13 cellular contexts compared by ENCODE assay signal in genomic region chrX:103453655-103454054, GRCh38.
DNase-seq lines count a peak whose midpoint lies in the region; ATAC-seq, FAIRE-seq and TF ChIP-seq lines count a peak whose summit lies in the region.
"Had no signal": no experiment of that assay in that cellular context is flagged by ENCODE, and none has a peak within 500 bp of the region (broad histone marks: within the 10 kb centered on the region; RNA-seq: fewer than 3 reads in every experiment).

No MANE protein-coding gene starts in this region.

- no peak for TF ChIP-seq POLR2A in esophagus squamous epithelium (IDR thresholded peaks at IDR 0.05)

- no peak for TF ChIP-seq CTCF in AG09309 (IDR thresholded peaks at IDR 0.05; ENCODE audit: control insufficient read depth, insufficient read depth, low read depth, low read length, missing control alignments)
- TF ChIP-seq CTCF in astrocyte (IDR thresholded peaks at IDR 0.05; ENCODE audit: insufficient read depth, low read depth, low read length), result no peak
- TF ChIP-seq CTCF in hepatocyte (IDR thresholded peaks at IDR 0.05; ENCODE audit: poor library complexity), result no peak
- TF ChIP-seq CTCF in esophagus squamous epithelium (IDR thresholded peaks at IDR 0.05), result no peak
- TF ChIP-seq CTCF in heart right ventricle (IDR thresholded peaks at IDR 0.05), result no peak

- H3K4me2 ChIP-seq in astrocyte (ENCODE audit: low read length) (peak overlapping the region; percentile 25), hepatocyte (no peak overlapping the region)

- H2AFZ ChIP-seq in astrocyte (ENCODE audit: low read depth, low read length) (no peak overlapping the region), hepatocyte (no peak overlapping the region)

- H3K36me3 ChIP-seq in astrocyte (ENCODE audit: insufficient read depth, low read length) (no peaks in the 10 kb centered on the region), hepatocyte (replicated peaks; ENCODE audit: insufficient read depth, low read depth) (no peaks in the 10 kb centered on the region), esophagus squamous epithelium (no peaks in the 10 kb centered on the region), heart right ventricle (no peaks in the 10 kb centered on the region)

- H3K4me1 ChIP-seq in astrocyte (ENCODE audit: insufficient read depth, low read length) (no peaks in the 10 kb centered on the region), hepatocyte (ENCODE audit: insufficient read depth) (no peaks in the 10 kb centered on the region), esophagus squamous epithelium (no peaks in the 10 kb centered on the region), heart right ventricle (no peaks in the 10 kb centered on the region)

- H3K9me3 ChIP-seq in astrocyte (ENCODE audit: insufficient read depth, low read depth, low read length) (no peaks in the 10 kb centered on the region), hepatocyte (ENCODE audit: low read depth) (no peaks in the 10 kb centered on the region), esophagus squamous epithelium (peaks cover 0 to 2% (median 0%) of the 10 kb centered on the region in 3 donors), heart right ventricle (peaks cover 0 to 14% (median 0%) of the 10 kb centered on the region in 11 donors)

- peak; percentile 98 for FAIRE-seq in astrocyte (lab: Jason Lieb, UNC)
- FAIRE-seq: islet of Langerhans had no signal

- no peaks in the 10 kb centered on the region for H3K4me1 Mint-ChIP-seq in astrocyte (ENCODE audit: low read depth, unreplicated experiment)
- H3K4me1 Mint-ChIP-seq: activated naive CD8-positive, alpha-beta T cell treated with anti-CD3 and anti-CD28 coated beads for 36 hours; nephron had no signal

- H4K20me1 ChIP-seq in astrocyte (ENCODE audit: insufficient read depth, low read length) (no peaks in the 10 kb centered on the region), hepatocyte (ENCODE audit: insufficient read depth, poor library complexity, severe bottlenecking) (no peaks in the 10 kb centered on the region)

- no peak overlapping the region for H3K27ac Mint-ChIP-seq in astrocyte (ENCODE audit: unreplicated experiment)
- H3K27ac Mint-ChIP-seq: activated naive CD8-positive, alpha-beta T cell treated with anti-CD3 and anti-CD28 coated beads for 36 hours; nephron; stimulated activated naive CD8-positive, alpha-beta T cell treated with anti-CD3 and anti-CD28 coated beads, Interleukin-15, Interleukin-2, amounts not matched to agents 100 ng/mL and 50 ng/mL, for 24 hours had no signal

- H3K27me3 ChIP-seq in astrocyte (ENCODE audit: insufficient read depth, low read length) (no peaks in the 10 kb centered on the region), hepatocyte (no peaks in the 10 kb centered on the region), esophagus squamous epithelium (no peaks in the 10 kb centered on the region), heart right ventricle (no peaks in the 10 kb centered on the region)

- peak overlapping the region; percentile 85 for H3K27ac ChIP-seq in astrocyte (ENCODE audit: low read depth, low read length)
- no peak overlapping the region for H3K27ac ChIP-seq in hepatocyte
- H3K27ac ChIP-seq in esophagus squamous epithelium, result no peak overlapping the region
- H3K27ac ChIP-seq in heart right ventricle, result no peak overlapping the region

- peak overlapping the region; percentile 52 for H3K9ac ChIP-seq in astrocyte (ENCODE audit: low read length)

- H3K9me3 Mint-ChIP-seq in astrocyte (ENCODE audit: unreplicated experiment), result peaks cover 2% of the 10 kb centered on the region
- H3K9me3 Mint-ChIP-seq: stimulated activated naive CD8-positive, alpha-beta T cell treated with anti-CD3 and anti-CD28 coated beads, Interleukin-15, Interleukin-2, amounts not matched to agents 100 ng/mL and 50 ng/mL, for 24 hours had no signal

- no peaks in the 10 kb centered on the region for H3K36me3 Mint-ChIP-seq in astrocyte (ENCODE audit: low read depth, unreplicated experiment)
- H3K36me3 Mint-ChIP-seq: activated naive CD8-positive, alpha-beta T cell treated with anti-CD3 and anti-CD28 coated beads for 36 hours had no signal

- ATAC-seq in heart right ventricle, result no peak
- ATAC-seq in HG03039 (IDR thresholded peaks at IDR 0.05; ENCODE audit: unreplicated experiment), result no peak

- DNase-seq in AG09309 (ENCODE audit: low read depth), result peak; percentile 68
- peak; percentile 64 for DNase-seq in HPDE6-E6E7 (ENCODE audit: extremely low spot score)
- peak; percentile 83 for DNase-seq in astrocyte (ENCODE audit: low read depth)
- DNase-seq in hepatocyte (ENCODE audit: low spot score), result peak; percentile 23
- DNase-seq in GM19238 (ENCODE audit: insufficient read length, low spot score), result no peak
- DNase-seq in esophagus squamous epithelium (lab: John Stamatoyannopoulos, UW), result no peak
- no peak for DNase-seq in heart right ventricle
- DNase-seq: activated CD8-positive, alpha-beta memory T cell treated with anti-CD3 and anti-CD28 coated beads for 24 hours; activated naive CD8-positive, alpha-beta T cell treated with anti-CD3 and anti-CD28 coated beads for 36 hours had no signal

- no peaks in the 10 kb centered on the region for H3K9me2 ChIP-seq in hepatocyte (replicated peaks; ENCODE audit: insufficient read depth)

- H3K4me3 ChIP-seq in AG09309 (ENCODE audit: control insufficient read depth, low read depth, low read length), result no peak overlapping the region
- no peak overlapping the region for H3K4me3 ChIP-seq in astrocyte (ENCODE audit: insufficient read depth, low read depth, low read length)
- no peak overlapping the region for H3K4me3 ChIP-seq in hepatocyte
- no peak overlapping the region for H3K4me3 ChIP-seq in esophagus squamous epithelium
- H3K4me3 ChIP-seq in heart right ventricle, result no peak overlapping the region

- H3K79me2 ChIP-seq in astrocyte (ENCODE audit: insufficient read depth, low read length) (no peaks in the 10 kb centered on the region), hepatocyte (no peaks in the 10 kb centered on the region)

- no peaks in the 10 kb centered on the region for H3K27me3 Mint-ChIP-seq in astrocyte (ENCODE audit: low read depth, unreplicated experiment)
- H3K27me3 Mint-ChIP-seq: activated naive CD8-positive, alpha-beta T cell treated with anti-CD3 and anti-CD28 coated beads for 36 hours; stimulated activated naive CD8-positive, alpha-beta T cell treated with anti-CD3 and anti-CD28 coated beads, Interleukin-15, Interleukin-2, amounts not matched to agents 100 ng/mL and 50 ng/mL, for 24 hours had no signal

- WGBS in hepatocyte (ENCODE audit: low lambda C conversion rate, missing lambda C conversion rate), result 83% methylated on average over 2 of the region's 2 CpGs
- 24 to 58% methylated on average over 2 of the region's 2 CpGs for WGBS in esophagus squamous epithelium, 2 donors
- WGBS in heart right ventricle, 2 donors, result 67 to 78% methylated on average over 2 of the region's 2 CpGs

- intact Hi-C loops in esophagus squamous epithelium (cut with DNase I), result no loop called here
- intact Hi-C loops in heart right ventricle (cut with DNase I), result no loop called here

- no peak overlapping the region for H3K4me3 Mint-ChIP-seq in astrocyte (ENCODE audit: unreplicated experiment)
- H3K4me3 Mint-ChIP-seq: activated naive CD8-positive, alpha-beta T cell treated with anti-CD3 and anti-CD28 coated beads for 36 hours; nephron; stimulated activated naive CD8-positive, alpha-beta T cell treated with anti-CD3 and anti-CD28 coated beads, Interleukin-15, Interleukin-2, amounts not matched to agents 100 ng/mL and 50 ng/mL, for 24 hours had no signal

Comparison
In these comparisons a context has a peak if more than half of its experiments do, and no peak if none do; other contexts are left out.
1. DNase-seq: peak in AG09309 (single experiment), HPDE6-E6E7 (single experiment), astrocyte (single experiment) and hepatocyte (single experiment); none in GM19238 (single experiment), esophagus squamous epithelium (single experiment) and heart right ventricle (0 of 2).